ENCODE assay signal across 8 cellular contexts in genomic region chr13:94416454-94417080, GRCh38.
A peak's percentile ranks its signal among the peaks of the same experiment; 100 is the strongest.
DNase-seq lines count a peak whose midpoint lies in the region; ATAC-seq and TF ChIP-seq lines count a peak whose summit lies in the region.

No MANE protein-coding gene starts in this region.

- no peak for ATAC-seq in heart right ventricle
- no peak for ATAC-seq in heart left ventricle
- ATAC-seq in GM21619 (IDR thresholded peaks at IDR 0.05; ENCODE audit: unreplicated experiment) = no peak
- no peak for ATAC-seq in GM21786 (IDR thresholded peaks at IDR 0.05; ENCODE audit: unreplicated experiment)

- H3K27me3 ChIP-seq in heart right ventricle = peaks cover 0 to 13% (median 0%) of the 10 kb centered on the region in 7 donors
- H3K27me3 ChIP-seq in heart left ventricle = peaks cover 0 to 3% (median 0%) of the 10 kb centered on the region in 9 donors

- TF ChIP-seq POLR2A in heart left ventricle (IDR thresholded peaks at IDR 0.05) (no peak), erythroblast (IDR thresholded peaks at IDR 0.05; ENCODE audit: low read length) (no peak)

- in situ Hi-C loops in GM13976 (cut with MboI; ENCODE audit: low sequenced_read_pairs, unreplicated experiment) = no loop called here

- H3K27ac ChIP-seq in heart right ventricle (no peak overlapping the region), heart left ventricle (no peak overlapping the region)

- intact Hi-C loops in heart right ventricle (cut with DNase I) = no loop called here
- intact Hi-C loops in heart left ventricle (cut with DNase I) = no loop called here

- TF ChIP-seq CTCF in heart right ventricle (IDR thresholded peaks at IDR 0.05) (peak in 5 of 9 donors; percentile 17 to 43 (median 25)), heart left ventricle (IDR thresholded peaks at IDR 0.05) (peak in 6 of 12 donors; percentile 6 to 31 (median 14)), GM13976 (IDR thresholded peaks at IDR 0.05; ENCODE audit: borderline replicate concordance, control extremely low read depth, extremely low read depth, insufficient read depth, missing control alignments) (no peak)

- H3K9me3 ChIP-seq in heart right ventricle = peaks cover 0 to 19% (median 0%) of the 10 kb centered on the region in 11 donors
- peaks cover 0 to 11% (median 0%) of the 10 kb centered on the region in 12 donors for H3K9me3 ChIP-seq in heart left ventricle

- H3K4me1 ChIP-seq in heart right ventricle (peaks cover 0 to 10% (median 3%) of the 10 kb centered on the region in 9 donors), heart left ventricle (peaks cover 0 to 7% (median 0%) of the 10 kb centered on the region in 12 donors)

- DNase-seq in heart right ventricle = no peak
- no peak for DNase-seq in heart left ventricle
- DNase-seq in NCI-H524 (lab: John Stamatoyannopoulos, UW) = peak; percentile 53 to 76
- DNase-seq in erythroblast (lab: John Stamatoyannopoulos, UW) = peak; percentile 51 to 70
- DNase-seq in mucosa of gallbladder (ENCODE audit: low spot score) = no peak
- DNase-seq in GM13976 (ENCODE audit: low spot score) = no peak

- H3K4me3 ChIP-seq in heart right ventricle (no peak overlapping the region), heart left ventricle (no peak overlapping the region)

- 62% methylated on average over 7 of the region's 7 CpGs for WGBS in heart right ventricle, 2 donors
- WGBS in heart left ventricle, 4 donors = 60 to 72% (median 66%) methylated on average over 7 of the region's 7 CpGs

- H3K36me3 ChIP-seq in heart right ventricle = no peaks in the 10 kb centered on the region
- H3K36me3 ChIP-seq in heart left ventricle = no peaks in the 10 kb centered on the region

Comparison
In these comparisons a context has a peak if more than half of its experiments do, and no peak if none do; other contexts are left out.
1. DNase-seq: peak in NCI-H524 (2 of 2) and erythroblast (2 of 2); none in heart right ventricle (0 of 2), heart left ventricle (0 of 5), mucosa of gallbladder (single experiment) and GM13976 (single experiment).